15 cellular contexts compared by ENCODE assay signal in genomic region chr16:23377071-23377931, GRCh38.
DNase-seq lines count a peak whose midpoint lies in the region; ATAC-seq and TF ChIP-seq lines count a peak whose summit lies in the region.
"Had no signal": no experiment of that assay in that cellular context is flagged by ENCODE, and none has a peak within 500 bp of the region (broad histone marks: within the 10 kb centered on the region; RNA-seq: fewer than 3 reads in every experiment).

No MANE protein-coding gene starts in this region.

- WGBS in neuronal stem cell (ENCODE audit: extremely low coverage in 2 of 2, insufficient read length in 2 of 2, insufficient replicate concordance in 1 of 2), 2 donors: no CpG with 5 or more reads among the region's 9 CpGs

- H2AFZ ChIP-seq in Karpas-422 (ENCODE audit: low read length): no peak overlapping the region
- no peak overlapping the region for H2AFZ ChIP-seq in neuronal stem cell (ENCODE audit: low read length)

- no peak for ATAC-seq in HG03045 (IDR thresholded peaks at IDR 0.05; ENCODE audit: unreplicated experiment)

- DNase-seq in H7 (peak; percentile 22), Karpas-422 (peak; percentile 2), endothelial cell (ENCODE audit: low spot score) (no peak), neuronal stem cell (ENCODE audit: low spot score) (no peak), GM03348 (ENCODE audit: low spot score) (no peak)
- DNase-seq: CD8-positive, alpha-beta memory T cell; COR-L47; GOT3; IMR-90; KBM-7 had no signal

- no peaks in the 10 kb centered on the region for H3K4me1 Mint-ChIP-seq in endothelial cell (ENCODE audit: unreplicated experiment)
- H3K4me1 Mint-ChIP-seq: B cell; CD8-positive, alpha-beta memory T cell had no signal

- H3K36me3 Mint-ChIP-seq in endothelial cell (ENCODE audit: low read depth, unreplicated experiment): no peaks in the 10 kb centered on the region
- H3K36me3 Mint-ChIP-seq: CD8-positive, alpha-beta memory T cell had no signal

- no peaks in the 10 kb centered on the region for H3K79me2 ChIP-seq in Karpas-422 (ENCODE audit: low read length)

- H4K91ac ChIP-seq in neuronal stem cell (ENCODE audit: low read depth, low read length, poor library complexity): no peak overlapping the region

- H3K9me3 Mint-ChIP-seq in endothelial cell (ENCODE audit: unreplicated experiment): no peaks in the 10 kb centered on the region
- H3K9me3 Mint-ChIP-seq: CD8-positive, alpha-beta memory T cell had no signal

- H3K4ac ChIP-seq in neuronal stem cell (ENCODE audit: low read length): no peak overlapping the region

- no peak overlapping the region for H3K27ac ChIP-seq in Karpas-422 (ENCODE audit: low read length)
- H3K27ac ChIP-seq in neuronal stem cell (replicated peaks; ENCODE audit: low read length): no peak overlapping the region
- H3K27ac ChIP-seq: BLaER1 treated with 17β-estradiol and CSF1 and Interleukin-3, amounts not matched to agents 10 nM and 100 nM; HL-60 had no signal

- no peaks in the 10 kb centered on the region for H3K9me3 ChIP-seq in Karpas-422 (ENCODE audit: low read length)
- no peaks in the 10 kb centered on the region for H3K9me3 ChIP-seq in neuronal stem cell (replicated peaks in 1 of 2; ENCODE audit: control insufficient read depth in 2 of 2, insufficient read depth in 1 of 2, low read depth in 1 of 2, low read length in 2 of 2)
- H3K9me3 ChIP-seq: BLaER1 treated with 17β-estradiol and CSF1 and Interleukin-3, amounts not matched to agents 10 nM and 100 nM; HAP-1 had no signal

- no peak for TF ChIP-seq CTCF in endothelial cell (IDR thresholded peaks at IDR 0.05; ENCODE audit: unreplicated experiment)

- H3K79me1 ChIP-seq in neuronal stem cell (ENCODE audit: low read depth, low read length): no peaks in the 10 kb centered on the region

- peak overlapping the region; percentile 43 for H2AK5ac ChIP-seq in neuronal stem cell (ENCODE audit: low read depth, low read length)

- H3K23ac ChIP-seq in neuronal stem cell (ENCODE audit: low read depth, low read length, poor library complexity): no peak overlapping the region

- no peak overlapping the region for H3K9ac ChIP-seq in Karpas-422 (ENCODE audit: low read length)
- no peak overlapping the region for H3K9ac ChIP-seq in neuronal stem cell (ENCODE audit: low read depth, low read length, poor library complexity)
- H3K9ac ChIP-seq: BLaER1 treated with 17β-estradiol and CSF1 and Interleukin-3, amounts not matched to agents 10 nM and 100 nM had no signal

- H4K20me1 ChIP-seq in Karpas-422 (ENCODE audit: insufficient read depth, low read depth, low read length): no peaks in the 10 kb centered on the region

- H3K4me2 ChIP-seq in Karpas-422 (ENCODE audit: low read depth, low read length, poor library complexity, severe bottlenecking) (no peak overlapping the region), neuronal stem cell (ENCODE audit: insufficient read depth, low read length, poor library complexity, severe bottlenecking) (no peak overlapping the region)
- H3K4me2 ChIP-seq: BLaER1 treated with 17β-estradiol and CSF1 and Interleukin-3, amounts not matched to agents 10 nM and 100 nM had no signal

- H3K14ac ChIP-seq in neuronal stem cell (ENCODE audit: low read length): no peak overlapping the region

- H2BK12ac ChIP-seq in neuronal stem cell (ENCODE audit: low read length): no peak overlapping the region

- H3K18ac ChIP-seq in neuronal stem cell (ENCODE audit: low read length): peak overlapping the region; percentile 89

- no peak overlapping the region for H4K8ac ChIP-seq in neuronal stem cell (ENCODE audit: low read depth, low read length)

- H3K36me3 ChIP-seq in H7 (replicated peaks; ENCODE audit: control insufficient read depth, insufficient read depth, low read length) (no peaks in the 10 kb centered on the region), Karpas-422 (ENCODE audit: insufficient read depth, low read length) (no peaks in the 10 kb centered on the region), neuronal stem cell (replicated peaks in 1 of 2; ENCODE audit: control insufficient read depth in 2 of 2, insufficient read depth in 2 of 2, low read length in 2 of 2) (no peaks in the 10 kb centered on the region)
- H3K36me3 ChIP-seq: BLaER1 treated with 17β-estradiol and CSF1 and Interleukin-3, amounts not matched to agents 10 nM and 100 nM; HAP-1 had no signal

- H2BK120ac ChIP-seq in neuronal stem cell (ENCODE audit: low read depth, low read length): no peak overlapping the region

- H2BK15ac ChIP-seq in neuronal stem cell (ENCODE audit: low read length): no peak overlapping the region

- H3K27me3 Mint-ChIP-seq in endothelial cell (ENCODE audit: unreplicated experiment): peaks cover 13% of the 10 kb centered on the region

- no peak overlapping the region for H3K4me3 ChIP-seq in H7 (ENCODE audit: insufficient read depth, low read depth, low read length)
- no peak overlapping the region for H3K4me3 ChIP-seq in Karpas-422 (ENCODE audit: low read length)
- H3K4me3 ChIP-seq in neuronal stem cell (ENCODE audit: low read length in 2 of 2): no peak overlapping the region
- H3K4me3 ChIP-seq: BLaER1 treated with 17β-estradiol and CSF1 and Interleukin-3, amounts not matched to agents 10 nM and 100 nM; HAP-1 had no signal

- peak overlapping the region; percentile 87 for H3K27ac Mint-ChIP-seq in endothelial cell (ENCODE audit: unreplicated experiment)
- H3K27ac Mint-ChIP-seq: B cell; CD8-positive, alpha-beta memory T cell had no signal

- H3K4me3 Mint-ChIP-seq in endothelial cell (ENCODE audit: unreplicated experiment): no peak overlapping the region
- H3K4me3 Mint-ChIP-seq: B cell; CD8-positive, alpha-beta memory T cell had no signal

- H2BK5ac ChIP-seq in neuronal stem cell (ENCODE audit: low read length): no peak overlapping the region

- H3K27me3 ChIP-seq in H7 (ENCODE audit: control insufficient read depth, insufficient read depth, low read length) (no peaks in the 10 kb centered on the region), Karpas-422 (ENCODE audit: low read length) (no peaks in the 10 kb centered on the region), neuronal stem cell (ENCODE audit: control insufficient read depth in 3 of 3, insufficient read depth in 3 of 3, low read depth in 1 of 3, low read length in 3 of 3) (peaks cover 0 to 5% (median 0%) of the 10 kb centered on the region in 3 experiments)
- H3K27me3 ChIP-seq: BLaER1 treated with 17β-estradiol and CSF1 and Interleukin-3, amounts not matched to agents 10 nM and 100 nM had no signal

- no peaks in the 10 kb centered on the region for H3K9me2 ChIP-seq in Karpas-422 (replicated peaks; ENCODE audit: insufficient read depth, low read length)

- H3K4me1 ChIP-seq in Karpas-422 (ENCODE audit: low read length) (no peaks in the 10 kb centered on the region), neuronal stem cell (ENCODE audit: control insufficient read depth in 2 of 2, insufficient read depth in 1 of 2, low read depth in 1 of 2, low read length in 2 of 2) (peaks cover 0 to 6% of the 10 kb centered on the region in 2 donors)
- H3K4me1 ChIP-seq: HAP-1 had no signal

Comparison
In these comparisons a context has a peak if more than half of its experiments do, and no peak if none do; other contexts are left out.
1. DNase-seq: peak in H7 (single experiment) and Karpas-422 (single experiment); none in endothelial cell (single experiment), neuronal stem cell (single experiment) and GM03348 (single experiment).